In the genomic region with DNA sequence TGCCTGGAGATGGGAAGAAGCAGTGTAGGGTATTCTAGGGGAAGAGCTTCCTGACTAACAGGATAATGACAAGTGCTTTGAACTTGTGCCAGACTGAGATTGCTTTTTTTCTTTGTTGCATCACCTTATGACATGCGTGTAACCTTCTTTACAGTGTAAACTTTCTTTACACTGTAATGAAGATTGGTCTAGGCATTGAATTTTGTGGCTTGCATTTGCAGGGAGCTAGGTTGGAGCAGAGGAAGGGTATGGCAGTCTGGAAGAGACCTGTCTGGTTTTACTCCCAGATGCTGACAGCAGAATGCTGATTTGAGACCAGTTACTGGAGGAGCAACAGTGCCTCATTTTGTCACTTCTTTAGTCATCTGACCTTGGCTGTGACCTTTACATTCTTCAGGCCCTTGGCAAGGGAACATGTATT, we compare ENCODE assay signal across 9 cellular contexts. TPM values are rescaled to one million over a fixed set of nuclear protein-coding genes. Genes with fewer than 3 reads are reported as not detected.
DNase-seq lines count a peak whose midpoint lies in the region; ATAC-seq lines count a peak whose summit lies in the region.
"Had no signal": no experiment of that assay in that cellular context is flagged by ENCODE, and none has a peak within 500 bp of the region (broad histone marks: within the 10 kb centered on the region; RNA-seq: fewer than 3 reads in every experiment).

No MANE protein-coding gene starts in this region.

- H3K4me3 ChIP-seq in adipocyte (ENCODE audit: low read length), result no peak overlapping the region

- H3K36me3 ChIP-seq in adipocyte (ENCODE audit: control insufficient read depth, insufficient read depth, low read length, severe bottlenecking), result peaks cover 13% of the 10 kb centered on the region

- no peak overlapping the region for H3K9ac ChIP-seq in adipocyte (ENCODE audit: low read length)

- no peaks in the 10 kb centered on the region for H3K27me3 Mint-ChIP-seq in memory B cell

- DNase-seq in AG20443 (ENCODE audit: low spot score) (peak; percentile 39), HS-27A (ENCODE audit: low read depth) (peak; percentile 92), adipocyte (ENCODE audit: low read depth) (peak; percentile 67), memory B cell (ENCODE audit: low spot score in 2 of 2) (no peak), SKM-1 (lab: John Stamatoyannopoulos, UW; ENCODE audit: unreplicated experiment) (no peak), NCI-H446 (lab: John Stamatoyannopoulos, UW) (no peak), G401 (ENCODE audit: low spot score) (no peak), middle frontal gyrus (ENCODE audit: extremely low spot score, low spot score) (no peak)
- DNase-seq: NCI-H1105 had no signal

- peaks cover 11% of the 10 kb centered on the region for H3K36me3 Mint-ChIP-seq in memory B cell

- no peaks in the 10 kb centered on the region for H3K9me3 Mint-ChIP-seq in memory B cell

- peaks cover 30% of the 10 kb centered on the region for H3K4me1 ChIP-seq in adipocyte (ENCODE audit: control insufficient read depth, insufficient read depth, low read length)

- H3K27me3 ChIP-seq in adipocyte (replicated peaks; ENCODE audit: control insufficient read depth, insufficient read depth, low read length), result no peaks in the 10 kb centered on the region

- peak overlapping the region; percentile 15 for H3K27ac Mint-ChIP-seq in memory B cell

- no peaks in the 10 kb centered on the region for H3K9me3 ChIP-seq in adipocyte (ENCODE audit: control insufficient read depth, low read length)

- peaks cover 20% of the 10 kb centered on the region for H3K4me1 Mint-ChIP-seq in memory B cell

- no peak overlapping the region for H3K4me3 Mint-ChIP-seq in memory B cell

- no peak for ATAC-seq in memory B cell (ENCODE audit: low read depth)

- in situ Hi-C loops in G401 (cut with HindIII; ENCODE audit: low sequenced_read_pairs), result no loop called here

RNA-seq across cellular contexts. Expression of a gene that starts 5.6 kb away (rescaled TPM):
- total RNA-seq in G401 (2014; rRNA removed; shearing (Covaris generic)), result 53.2 and 53.4 TPM in 2 replicates

RNA-seq across cellular contexts. Expression of a gene that starts 28.2 kb away (rescaled TPM):
- 27.8 and 41.4 TPM in 2 replicates for total RNA-seq in G401 (2014; rRNA removed; shearing (Covaris generic))

RNA-seq across cellular contexts. Expression of a gene that starts 34.2 kb away (rescaled TPM):
- 83.4 and 88.1 TPM in 2 replicates for total RNA-seq in G401 (2014; rRNA removed; shearing (Covaris generic))

RNA-seq across cellular contexts. Expression of a gene that starts 37.4 kb away (rescaled TPM):
- 13.7 and 14.1 TPM in 2 replicates for total RNA-seq in G401 (2014; rRNA removed; shearing (Covaris generic))

RNA-seq across cellular contexts. Expression of a gene that starts 43.7 kb away (rescaled TPM):
- 119 and 166 TPM in 2 replicates for total RNA-seq in G401 (2014; rRNA removed; shearing (Covaris generic))

Comparison
In these comparisons a context has a peak if more than half of its experiments do, and no peak if none do; other contexts are left out.
1. DNase-seq: peak in AG20443 (single experiment), HS-27A (single experiment) and adipocyte (single experiment); none in memory B cell (0 of 2), SKM-1 (single experiment), NCI-H446 (0 of 2), G401 (single experiment) and middle frontal gyrus (single experiment).